Comparison of ENCODE assay signal across 23 cellular contexts in the genomic region with DNA sequence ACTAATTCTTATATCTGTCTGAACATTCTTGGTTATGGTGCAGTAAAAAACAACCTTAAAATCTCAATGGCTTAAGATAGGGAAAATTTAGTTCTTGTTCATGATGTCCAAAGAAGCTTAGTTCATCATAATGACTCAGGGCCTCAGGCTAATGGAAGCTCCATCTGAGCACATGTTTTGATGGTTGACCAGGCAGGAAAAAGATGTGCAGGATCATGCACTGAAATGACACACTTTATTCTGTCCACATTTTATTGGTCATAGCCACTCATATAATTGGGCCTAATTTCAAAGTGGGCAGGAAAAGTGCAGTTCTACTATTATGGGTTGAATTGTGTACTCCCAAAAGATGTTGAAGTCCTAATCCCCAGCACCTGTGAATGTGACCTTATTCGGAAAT.
"Had no signal": no experiment of that assay in that cellular context is flagged by ENCODE, and none has a peak within 500 bp of the region (broad histone marks: within the 10 kb centered on the region; RNA-seq: fewer than 3 reads in every experiment).

No MANE protein-coding gene starts in this region.

- H3K4me3 ChIP-seq: coronary artery, esophagus muscularis mucosa, lung, tibial artery had no signal

- H3K9me3 ChIP-seq: neutrophil had no signal

- H3K27ac ChIP-seq: brain microvascular endothelial cell, coronary artery, esophagus muscularis mucosa, neutrophil, parathyroid adenoma, tibial artery had no signal

- H3K27ac Mint-ChIP-seq: activated CD8-positive, alpha-beta T cell treated with anti-CD3 and anti-CD28 coated beads, Interleukin-2, amount 10 ng/mL, durations not matched to agents 7 days and 5 days; activated naive CD4-positive, alpha-beta T cell treated with anti-CD3 and anti-CD28 coated beads for 36 hours; mesothelial cell of epicardium; natural killer cell treated with Interleukin-12 subunit alpha and Interleukin-12 subunit beta and Interleukin-15 and Interleukin-18, amount 100 ng/mL, for 72 hours had no signal

- ATAC-seq: activated CD8-positive, alpha-beta T cell treated with anti-CD3 and anti-CD28 coated beads, Interleukin-2, amount 10 ng/mL, durations not matched to agents 7 days and 5 days; activated T-cell treated with anti-CD3 and anti-CD28 coated beads, Interleukin-2, amount 50 U/mL, for 4 hours; left lobe of liver; natural killer cell treated with Interleukin-12 subunit alpha and Interleukin-12 subunit beta and Interleukin-15 and Interleukin-18, amount 100 ng/mL, for 72 hours; stimulated activated naive CD8-positive, alpha-beta T cell treated with anti-CD3 and anti-CD28 coated beads, Interleukin-15, Interleukin-2, amounts not matched to agents 100 U/mL and 50 U/mL, for 24 hours had no signal

- H3K4me3 Mint-ChIP-seq: activated CD8-positive, alpha-beta T cell treated with anti-CD3 and anti-CD28 coated beads, Interleukin-2, amount 10 ng/mL, durations not matched to agents 7 days and 5 days; activated naive CD4-positive, alpha-beta T cell treated with anti-CD3 and anti-CD28 coated beads for 36 hours; activated T-cell treated with anti-CD3 and anti-CD28 coated beads, Interleukin-2, amount 50 U/mL, for 4 hours; mesothelial cell of epicardium; natural killer cell treated with Interleukin-12 subunit alpha and Interleukin-12 subunit beta and Interleukin-15 and Interleukin-18, amount 100 ng/mL, for 72 hours had no signal

- H3K27me3 ChIP-seq: brain microvascular endothelial cell, esophagus muscularis mucosa, neutrophil, tibial artery had no signal

- H2AFZ ChIP-seq: parathyroid adenoma had no signal

- DNase-seq: activated CD4-positive, alpha-beta T cell treated with anti-CD3 and anti-CD28 coated beads for 48 hours; activated CD4-positive, CD25-positive, alpha-beta regulatory T cell; activated CD8-positive, alpha-beta memory T cell treated with anti-CD3 and anti-CD28 coated beads, Interleukin-2, amount 50 U/mL, for 4 hours; activated CD8-positive, alpha-beta T cell treated with anti-CD3 and anti-CD28 coated beads, Interleukin-2, amount 10 ng/mL, durations not matched to agents 7 days and 5 days; activated naive CD4-positive, alpha-beta T cell treated with anti-CD3 and anti-CD28 coated beads for 36 hours; activated T-cell treated with anti-CD3 and anti-CD28 coated beads, Interleukin-2, amount 50 U/mL, for 4 hours; brain microvascular endothelial cell; glutamatergic neuron; kidney; retina; stimulated activated CD4-positive, alpha-beta T cell treated with anti-CD3 and anti-CD28 coated beads, Interleukin-12 subunit alpha, Interleukin-12 subunit beta, amount 100 ng/mL, for 4 hours; stimulated activated CD4-positive, alpha-beta T cell treated with anti-CD3 and anti-CD28 coated beads, Interleukin-1b, Interleukin-23, amount 100 ng/mL, for 48 hours; stimulated activated naive CD8-positive, alpha-beta T cell treated with anti-CD3 and anti-CD28 coated beads, Interleukin-15, Interleukin-2, amounts not matched to agents 100 U/mL and 50 U/mL, for 24 hours; substantia nigra; tibial artery had no signal

- H3K36me3 ChIP-seq: brain microvascular endothelial cell, esophagus muscularis mucosa, neutrophil, tibial artery had no signal

- H3K27me3 Mint-ChIP-seq: natural killer cell treated with Interleukin-12 subunit alpha and Interleukin-12 subunit beta and Interleukin-15 and Interleukin-18, amount 100 ng/mL, for 72 hours had no signal

- H3K4me1 ChIP-seq: esophagus muscularis mucosa, parathyroid adenoma, tibial artery had no signal

- H3K79me2 ChIP-seq: parathyroid adenoma had no signal

- H3K9me3 Mint-ChIP-seq: activated naive CD4-positive, alpha-beta T cell treated with anti-CD3 and anti-CD28 coated beads for 36 hours had no signal
